ENCODE assay signal across 8 cellular contexts in genomic region chr16:11781773-11782172, GRCh38. TPM values are rescaled to one million over a fixed set of nuclear protein-coding genes. Genes with fewer than 3 reads are reported as not detected.
DNase-seq lines count a peak whose midpoint lies in the region; ATAC-seq and TF ChIP-seq lines count a peak whose summit lies in the region.

No MANE protein-coding gene starts in this region.

- CTCF ChIA-PET in naive thymus-derived CD4-positive, alpha-beta T cell (lab: Charles Lee): interaction anchor here (0.6 to 3.1 kb wide), 3 partner anchors 12 to 16 kb away, joined by 3 to 13 read pairs (median 4); partner anchors contain the start of gene ZC3H7A

- no peaks in the 10 kb centered on the region for H3K27me3 Mint-ChIP-seq in chondrocyte (ENCODE audit: low read depth)
- H3K27me3 Mint-ChIP-seq in naive thymus-derived CD4-positive, alpha-beta T cell: no peaks in the 10 kb centered on the region

- peaks cover 0 to 24% (median 0%) of the 10 kb centered on the region in 3 experiments for H3K36me3 ChIP-seq in naive thymus-derived CD4-positive, alpha-beta T cell (ENCODE audit: control insufficient read depth in 2 of 3, insufficient read depth in 3 of 3, low read length in 3 of 3)

- intact Hi-C loops in naive thymus-derived CD4-positive, alpha-beta T cell (cut with micrococcal nuclease): loop anchor here in 1 of 2 donors (5.0 kb wide), 1 partner anchor 136 kb away; the partner anchor contains the start of gene GSPT1
- intact Hi-C loops in lower leg skin (cut with DNase I; ENCODE audit: low total_unique reads): no loop called here

- no peak overlapping the region for H3K4me3 ChIP-seq in naive thymus-derived CD4-positive, alpha-beta T cell (ENCODE audit: low read length)
- H3K4me3 ChIP-seq in lower leg skin (ENCODE audit: low read depth, poor library complexity, severe bottlenecking): no peak overlapping the region

- WGBS in lower leg skin, 2 donors: 36 to 44% methylated on average over 5 of the region's 5 CpGs

- ATAC-seq in naive thymus-derived CD4-positive, alpha-beta T cell: no peak
- ATAC-seq in HG03460 (IDR thresholded peaks at IDR 0.05; ENCODE audit: unreplicated experiment): no peak

- POLR2A ChIA-PET in naive thymus-derived CD4-positive, alpha-beta T cell (lab: Charles Lee): interaction anchor here (0.6 to 8.3 kb wide), 5 partner anchors 10 to 39 kb away, joined by 3 to 109 read pairs (median 11); partner anchors contain the start of genes TXNDC11 and ZC3H7A

- H3K27ac Mint-ChIP-seq in chondrocyte (ENCODE audit: unreplicated experiment): peak overlapping the region; percentile 96
- peak overlapping the region; percentile 95 to 99 (median 99) for H3K27ac Mint-ChIP-seq in naive thymus-derived CD4-positive, alpha-beta T cell

- TF ChIP-seq CTCF in chondrocyte (IDR thresholded peaks at IDR 0.05) (no peak), lower leg skin (IDR thresholded peaks at IDR 0.05) (no peak)

- H3K36me3 Mint-ChIP-seq in chondrocyte (ENCODE audit: low read depth): peaks cover 5% of the 10 kb centered on the region
- H3K36me3 Mint-ChIP-seq in naive thymus-derived CD4-positive, alpha-beta T cell: peaks cover 0 to 11% (median 0%) of the 10 kb centered on the region in 5 donors

- H3K27ac ChIP-seq in naive thymus-derived CD4-positive, alpha-beta T cell (ENCODE audit: low read depth, low read length): peak overlapping the region; percentile 96

- H3K4me3 Mint-ChIP-seq in chondrocyte (ENCODE audit: unreplicated experiment): peak overlapping the region; percentile 54
- H3K4me3 Mint-ChIP-seq in naive thymus-derived CD4-positive, alpha-beta T cell: peak overlapping the region in 9 of 10 donors; percentile 26 to 88 (median 48)

- H3K4me1 Mint-ChIP-seq in chondrocyte (ENCODE audit: low read depth): peaks cover 59% of the 10 kb centered on the region
- H3K4me1 Mint-ChIP-seq in naive thymus-derived CD4-positive, alpha-beta T cell: peaks cover 27 to 51% (median 48%) of the 10 kb centered on the region in 7 donors

- peaks cover 28 to 43% of the 10 kb centered on the region in 2 donors for H3K4me1 ChIP-seq in naive thymus-derived CD4-positive, alpha-beta T cell (ENCODE audit: control insufficient read depth in 2 of 2, insufficient read depth in 2 of 2, low read length in 2 of 2)

- H3K27me3 ChIP-seq in naive thymus-derived CD4-positive, alpha-beta T cell (ENCODE audit: control insufficient read depth in 2 of 2, insufficient read depth in 2 of 2, low read length in 2 of 2): no peaks in the 10 kb centered on the region

- DNase-seq in DMS53 treated with DMSO at 0.1 percent for 48 hours (lab: John Stamatoyannopoulos, UW; ENCODE audit: unreplicated experiment): peak; percentile 32
- DNase-seq in NCI-H2227 treated with DMSO at 0.1 percent for 48 hours (lab: John Stamatoyannopoulos, UW): peak; percentile 63
- DNase-seq in chondrocyte (ENCODE audit: low spot score): no peak
- DNase-seq in naive thymus-derived CD4-positive, alpha-beta T cell: no peak
- no peak for DNase-seq in mucosa of gallbladder (ENCODE audit: low spot score)
- DNase-seq in activated CD8-positive, alpha-beta memory T cell treated with anti-CD3 and anti-CD28 coated beads, Interleukin-2, amount 50 U/mL, for 4 hours: no peak
- DNase-seq in lower leg skin (ENCODE audit: low spot score in 2 of 2): no peak

- H3K9me3 ChIP-seq in naive thymus-derived CD4-positive, alpha-beta T cell (ENCODE audit: control insufficient read depth in 2 of 3, low read length in 3 of 3): no peaks in the 10 kb centered on the region

- no peak for TF ChIP-seq POLR2A in lower leg skin (IDR thresholded peaks at IDR 0.05)

- H3K9me3 Mint-ChIP-seq in chondrocyte (ENCODE audit: low read depth): no peaks in the 10 kb centered on the region
- H3K9me3 Mint-ChIP-seq in naive thymus-derived CD4-positive, alpha-beta T cell: no peaks in the 10 kb centered on the region

RNA-seq across cellular contexts. Expression of gene ZC3H7A, which starts 15.3 kb away (rescaled TPM):
- 56.0 to 72.4 TPM (median 57.9 TPM) in 3 replicates for total RNA-seq in chondrocyte
- 100 to 1,000 TPM in 1 of 5 experiments, 10 to 100 TPM in 4; 86.9 to 102 (median 88.6) TPM for total RNA-seq in naive thymus-derived CD4-positive, alpha-beta T cell
- polyA plus RNA-seq in naive thymus-derived CD4-positive, alpha-beta T cell: 10 to 100 TPM; 40.1 to 44.9 TPM
- total RNA-seq in mucosa of gallbladder: 47.1 TPM
- total RNA-seq in lower leg skin: 10 to 100 TPM; 22.0 to 46.6 (median 31.3) TPM

RNA-seq across cellular contexts. Expression of gene TXNDC11, which starts 39.1 kb away (rescaled TPM):
- total RNA-seq in chondrocyte (34.9 to 53.1 TPM (median 39.7 TPM) in 3 replicates), mucosa of gallbladder (55.7 TPM), lower leg skin (10 to 100 TPM; 27.7 to 47.8 (median 40.0) TPM)
- total RNA-seq in naive thymus-derived CD4-positive, alpha-beta T cell: 10 to 100 TPM; 41.2 to 80.5 (median 55.1) TPM
- 10 to 100 TPM; 36.7 to 60.3 TPM for polyA plus RNA-seq in naive thymus-derived CD4-positive, alpha-beta T cell

Comparison
In these comparisons a context has a peak if more than half of its experiments do, and no peak if none do; other contexts are left out.
1. DNase-seq: peak in DMS53 treated with DMSO at 0.1 percent for 48 hours (single experiment) and NCI-H2227 treated with DMSO at 0.1 percent for 48 hours (single experiment); none in chondrocyte (single experiment), naive thymus-derived CD4-positive, alpha-beta T cell (0 of 9), mucosa of gallbladder (single experiment), activated CD8-positive, alpha-beta memory T cell treated with anti-CD3 and anti-CD28 coated beads, Interleukin-2, amount 50 U/mL, for 4 hours (single experiment) and lower leg skin (0 of 2).